Comparison of ENCODE assay signal across 19 cellular contexts in genomic region chr9:127278372-127278771, GRCh38.
"Had no signal": no experiment of that assay in that cellular context is flagged by ENCODE, and none has a peak within 500 bp of the region (broad histone marks: within the 10 kb centered on the region; RNA-seq: fewer than 3 reads in every experiment).

No MANE protein-coding gene starts in this region.

- H3K4me3 ChIP-seq: gastroesophageal sphincter, hepatocyte, sigmoid colon, testis had no signal

- H3K4me1 ChIP-seq: sigmoid colon, testis had no signal

- DNase-seq: activated CD4-positive, alpha-beta T cell treated with anti-CD3 and anti-CD28 coated beads, Interleukin-2, amount 10 ng/mL, durations not matched to agents 24 days and 14 days; activated CD8-positive, alpha-beta memory T cell treated with anti-CD3 and anti-CD28 coated beads for 24 hours; activated gamma-delta T cell treated with Interleukin-2 at 50 U/mL for 16 hours; effector CD4-positive, alpha-beta T cell; left colon; sigmoid colon; stimulated activated CD4-positive, alpha-beta T cell treated with anti-CD3 and anti-CD28 coated beads, Interleukin-4, amount 100 ng/mL, for 1 hour; stimulated activated CD8-positive, alpha-beta memory T cell treated with anti-CD3 and anti-CD28 coated beads, Interleukin-4, amount 100 ng/mL, for 48 hours; testis had no signal

- H3K27ac Mint-ChIP-seq: activated CD4-positive, alpha-beta T cell treated with anti-CD3 and anti-CD28 coated beads, Interleukin-2, amount 10 ng/mL, durations not matched to agents 24 days and 14 days; natural killer cell treated with Interleukin-12 subunit alpha and Interleukin-12 subunit beta and Interleukin-15 and Interleukin-18, amount 100 ng/mL, for 72 hours; stimulated activated naive CD8-positive, alpha-beta T cell treated with anti-CD3 and anti-CD28 coated beads, Interleukin-15, Interleukin-2, amounts not matched to agents 100 ng/mL and 50 ng/mL, for 24 hours; T-helper 1 cell treated with Interleukin-12 subunit alpha and Interleukin-12 subunit beta and Interleukin-4 antibody, amounts not matched to agents 30 μg/mL and 1 μg/mL, for 36 hours; WTC11 had no signal

- H3K36me3 ChIP-seq: gastroesophageal sphincter, sigmoid colon had no signal

- ATAC-seq: gastroesophageal sphincter; left colon; natural killer cell treated with Interleukin-12 subunit alpha and Interleukin-12 subunit beta and Interleukin-15 and Interleukin-18, amount 100 ng/mL, for 72 hours; WTC11 had no signal

- H3K9me3 ChIP-seq: gastroesophageal sphincter, sigmoid colon, testis had no signal

- H3K9me3 Mint-ChIP-seq: activated CD4-positive, alpha-beta T cell treated with anti-CD3 and anti-CD28 coated beads, Interleukin-2, amount 10 ng/mL, durations not matched to agents 24 days and 14 days; natural killer cell treated with Interleukin-12 subunit alpha and Interleukin-12 subunit beta and Interleukin-15 and Interleukin-18, amount 100 ng/mL, for 72 hours; stimulated activated naive CD8-positive, alpha-beta T cell treated with anti-CD3 and anti-CD28 coated beads, Interleukin-15, Interleukin-2, amounts not matched to agents 100 ng/mL and 50 ng/mL, for 24 hours; T-helper 1 cell treated with Interleukin-12 subunit alpha and Interleukin-12 subunit beta and Interleukin-4 antibody, amounts not matched to agents 30 μg/mL and 1 μg/mL, for 36 hours had no signal

- H2AFZ ChIP-seq: hepatocyte had no signal

- H3K79me2 ChIP-seq: hepatocyte had no signal

- FAIRE-seq: astrocyte, colon, endothelial cell of umbilical vein had no signal

- H3K27me3 ChIP-seq: gastroesophageal sphincter, hepatocyte, sigmoid colon, testis had no signal

- H3K4me3 Mint-ChIP-seq: activated CD4-positive, alpha-beta T cell treated with anti-CD3 and anti-CD28 coated beads, Interleukin-2, amount 10 ng/mL, durations not matched to agents 24 days and 14 days; memory B cell; natural killer cell treated with Interleukin-12 subunit alpha and Interleukin-12 subunit beta and Interleukin-15 and Interleukin-18, amount 100 ng/mL, for 72 hours; stimulated activated naive CD8-positive, alpha-beta T cell treated with anti-CD3 and anti-CD28 coated beads, Interleukin-15, Interleukin-2, amounts not matched to agents 100 ng/mL and 50 ng/mL, for 24 hours; T-helper 1 cell treated with Interleukin-12 subunit alpha and Interleukin-12 subunit beta and Interleukin-4 antibody, amounts not matched to agents 30 μg/mL and 1 μg/mL, for 36 hours; WTC11 had no signal

- H3K27ac ChIP-seq: gastroesophageal sphincter, hepatocyte, sigmoid colon, testis had no signal

- H3K4me2 ChIP-seq: hepatocyte had no signal

- H3K27me3 Mint-ChIP-seq: memory B cell had no signal
